In genomic region chr3:42804831-42805821, GRCh38 we compare ENCODE assay signal across 8 cellular contexts. TPM values are rescaled to one million over a fixed set of nuclear protein-coding genes. Genes with fewer than 3 reads are reported as not detected.
A peak's percentile ranks its signal among the peaks of the same experiment; 100 is the strongest.
DNase-seq lines count a peak whose midpoint lies in the region; ATAC-seq, FAIRE-seq and TF ChIP-seq lines count a peak whose summit lies in the region.

No MANE protein-coding gene starts in this region.

- TF ChIP-seq CTCF in HFFc6 (IDR thresholded peaks at IDR 0.05): no peak
- no peak for TF ChIP-seq CTCF in glutamatergic neuron (IDR thresholded peaks at IDR 0.05; ENCODE audit: partially characterized antibody, unreplicated experiment)
- no peak for TF ChIP-seq CTCF in pancreas (IDR thresholded peaks at IDR 0.05)

- in situ Hi-C loops in G401 (cut with HindIII; ENCODE audit: low sequenced_read_pairs): no loop called here

- H3K27me3 Mint-ChIP-seq in HFFc6 (ENCODE audit: insufficient read depth): peaks cover 4% of the 10 kb centered on the region
- peaks cover 21% of the 10 kb centered on the region for H3K27me3 Mint-ChIP-seq in activated CD8-positive, alpha-beta T cell treated with anti-CD3 and anti-CD28 coated beads, Interleukin-2, amount 10 ng/mL, durations not matched to agents 7 days and 5 days (ENCODE audit: low read depth)
- H3K27me3 Mint-ChIP-seq in glutamatergic neuron (ENCODE audit: unreplicated experiment): peaks cover 18% of the 10 kb centered on the region

- H3K9me3 Mint-ChIP-seq in HFFc6 (no peaks in the 10 kb centered on the region), glutamatergic neuron (ENCODE audit: unreplicated experiment) (peaks cover 15% of the 10 kb centered on the region)
- no peaks in the 10 kb centered on the region for H3K9me3 Mint-ChIP-seq in activated CD8-positive, alpha-beta T cell treated with anti-CD3 and anti-CD28 coated beads, Interleukin-2, amount 10 ng/mL, durations not matched to agents 7 days and 5 days (ENCODE audit: insufficient read depth)

- WGBS in pancreas, 2 donors: 12% methylated on average over 36 of the region's 36 CpGs

- peak overlapping the region; percentile 99 for H3K27ac Mint-ChIP-seq in HFFc6
- H3K27ac Mint-ChIP-seq in activated CD8-positive, alpha-beta T cell treated with anti-CD3 and anti-CD28 coated beads, Interleukin-2, amount 10 ng/mL, durations not matched to agents 7 days and 5 days: peak overlapping the region; percentile 94
- peak overlapping the region; percentile 29 for H3K27ac Mint-ChIP-seq in glutamatergic neuron (ENCODE audit: unreplicated experiment)

- H3K36me3 Mint-ChIP-seq in HFFc6 (ENCODE audit: low read depth) (peaks cover 15% of the 10 kb centered on the region), glutamatergic neuron (ENCODE audit: unreplicated experiment) (no peaks in the 10 kb centered on the region)
- H3K36me3 Mint-ChIP-seq in activated CD8-positive, alpha-beta T cell treated with anti-CD3 and anti-CD28 coated beads, Interleukin-2, amount 10 ng/mL, durations not matched to agents 7 days and 5 days (ENCODE audit: low read depth): peaks cover 2% of the 10 kb centered on the region

- DNase-seq in G401 (ENCODE audit: low spot score) (peak; percentile 46), HFFc6 (no peak), glutamatergic neuron (peak; percentile 56), pancreas (peak; percentile 32 to 74 (median 46)), NCI-H345 treated with DMSO at 0.1 percent for 48 hours (lab: John Stamatoyannopoulos, UW; ENCODE audit: unreplicated experiment) (no peak), NCI-H2107 (lab: John Stamatoyannopoulos, UW) (no peak)
- no peak for DNase-seq in activated CD8-positive, alpha-beta T cell treated with anti-CD3 and anti-CD28 coated beads, Interleukin-2, amount 10 ng/mL, durations not matched to agents 7 days and 5 days
- no peak for DNase-seq in activated CD4-positive, CD25-positive, alpha-beta regulatory T cell treated with anti-CD3 and anti-CD28 coated beads, Interleukin-2, amount 50 U/mL, for 72 hours

- no peaks in the 10 kb centered on the region for H3K27me3 ChIP-seq in pancreas

- no peak for ATAC-seq in activated CD8-positive, alpha-beta T cell treated with anti-CD3 and anti-CD28 coated beads, Interleukin-2, amount 10 ng/mL, durations not matched to agents 7 days and 5 days
- peak; percentile 24 to 34 (median 29) for ATAC-seq in pancreas

- intact Hi-C loops in pancreas (cut with DNase I): no loop called here

- H3K9me3 ChIP-seq in pancreas: no peaks in the 10 kb centered on the region

- H3K4me1 Mint-ChIP-seq in HFFc6 (ENCODE audit: low read depth): peaks cover 43% of the 10 kb centered on the region
- H3K4me1 Mint-ChIP-seq in activated CD8-positive, alpha-beta T cell treated with anti-CD3 and anti-CD28 coated beads, Interleukin-2, amount 10 ng/mL, durations not matched to agents 7 days and 5 days (ENCODE audit: low read depth): peaks cover 40% of the 10 kb centered on the region
- H3K4me1 Mint-ChIP-seq in glutamatergic neuron (ENCODE audit: low read depth, unreplicated experiment): peaks cover 24% of the 10 kb centered on the region

- no peaks in the 10 kb centered on the region for H3K36me3 ChIP-seq in pancreas

- H3K4me3 ChIP-seq in pancreas: peak overlapping the region; percentile 62 to 86 (median 78)

- H3K4me3 Mint-ChIP-seq in HFFc6 (peak overlapping the region; percentile 99), glutamatergic neuron (ENCODE audit: unreplicated experiment) (peak overlapping the region; percentile 98)
- peak overlapping the region; percentile 97 for H3K4me3 Mint-ChIP-seq in activated CD8-positive, alpha-beta T cell treated with anti-CD3 and anti-CD28 coated beads, Interleukin-2, amount 10 ng/mL, durations not matched to agents 7 days and 5 days

- H3K27ac ChIP-seq in pancreas: peak overlapping the region; percentile 65 to 94 (median 86)

- no peak for FAIRE-seq in pancreas (lab: Jason Lieb, UNC)

- POLR2A ChIA-PET in activated CD8-positive, alpha-beta T cell treated with anti-CD3 and anti-CD28 coated beads, Interleukin-2, amount 10 ng/mL, durations not matched to agents 7 days and 5 days (lab: Charles Lee): interaction anchor here (1.1 kb wide), 2 partner anchors 12 to 106 kb away, joined by 3 read pairs; no protein-coding TSS in a partner anchor

- peaks cover 10 to 29% (median 26%) of the 10 kb centered on the region in 3 donors for H3K4me1 ChIP-seq in pancreas

- CTCF ChIA-PET in activated CD8-positive, alpha-beta T cell treated with anti-CD3 and anti-CD28 coated beads, Interleukin-2, amount 10 ng/mL, durations not matched to agents 7 days and 5 days (lab: Charles Lee): interaction anchor here (0.6 to 1.9 kb wide), 2 partner anchors 26 kb away, joined by 3 to 5 read pairs; no protein-coding TSS in a partner anchor

RNA-seq across cellular contexts. Expression of gene HIGD1A, which starts 0.8 kb away (rescaled TPM):
- total RNA-seq in G401 (2014; rRNA removed; shearing (Covaris generic)): 239 and 240 TPM in 2 replicates
- total RNA-seq in HFFc6 (2021; fragmentation: NEBNext Ultra II Directional; extraction: Animal tissue kit (Norgen Biotek cat#: 25700)): 100 to 1,000 TPM; 115 to 144 (median 125) TPM
- 10 to 100 TPM; 55.3 to 57.9 TPM for total RNA-seq in activated CD8-positive, alpha-beta T cell treated with anti-CD3 and anti-CD28 coated beads, Interleukin-2, amount 10 ng/mL, durations not matched to agents 7 days and 5 days
- total RNA-seq in glutamatergic neuron (ENCODE audit: unreplicated experiment) (67.6 TPM), pancreas (10 to 100 TPM; 14.6 to 34.9 (median 27.3) TPM)
- 10 to 100 TPM; 32.4 to 56.6 TPM for polyA plus RNA-seq in pancreas

RNA-seq across cellular contexts. Expression of gene ACKR2, which starts 4.1 kb away (rescaled TPM):
- not detected in 2 replicates for total RNA-seq in G401 (2014; rRNA removed; shearing (Covaris generic))
- total RNA-seq in HFFc6 (2021; fragmentation: NEBNext Ultra II Directional; extraction: Animal tissue kit (Norgen Biotek cat#: 25700)): under 1 TPM in 3 of 6 experiments, not detected in 3; 0.09 to 0.10 (median 0.10) TPM
- 1 to 10 TPM; 2.3 to 2.8 TPM for total RNA-seq in activated CD8-positive, alpha-beta T cell treated with anti-CD3 and anti-CD28 coated beads, Interleukin-2, amount 10 ng/mL, durations not matched to agents 7 days and 5 days
- total RNA-seq in glutamatergic neuron (ENCODE audit: unreplicated experiment): 0.64 TPM
- 1 to 10 TPM in 2 of 6 donors, under 1 TPM in 4; 0.37 to 1.7 (median 0.86) TPM for total RNA-seq in pancreas
- polyA plus RNA-seq in pancreas: under 1 TPM; 0.09 to 0.80 TPM

RNA-seq across cellular contexts. Expression of gene CCDC13, which starts 32.1 kb away (rescaled TPM):
- total RNA-seq in G401 (2014; rRNA removed; shearing (Covaris generic)): 1.4 and 3.3 TPM in 2 replicates
- total RNA-seq in HFFc6 (2021; fragmentation: NEBNext Ultra II Directional; extraction: Animal tissue kit (Norgen Biotek cat#: 25700)): under 1 TPM in 4 of 6 experiments, not detected in 2; 0.17 to 0.47 (median 0.30) TPM
- under 1 TPM in 1 of 2 experiments, not detected in 1; 0.63 TPM for total RNA-seq in activated CD8-positive, alpha-beta T cell treated with anti-CD3 and anti-CD28 coated beads, Interleukin-2, amount 10 ng/mL, durations not matched to agents 7 days and 5 days
- total RNA-seq in glutamatergic neuron (ENCODE audit: unreplicated experiment): 1.0 TPM
- total RNA-seq in pancreas: 1 to 10 TPM in 1 of 6 donors, under 1 TPM in 5; 0.18 to 1.0 (median 0.69) TPM
- 1 to 10 TPM in 1 of 2 donors, under 1 TPM in 1; 0.65 to 1.3 TPM for polyA plus RNA-seq in pancreas

Comparison
In these comparisons a context has a peak if more than half of its experiments do, and no peak if none do; other contexts are left out.
1. DNase-seq: peak in G401 (single experiment), glutamatergic neuron (single experiment) and pancreas (6 of 6); none in HFFc6 (single experiment), activated CD8-positive, alpha-beta T cell treated with anti-CD3 and anti-CD28 coated beads, Interleukin-2, amount 10 ng/mL, durations not matched to agents 7 days and 5 days (single experiment), activated CD4-positive, CD25-positive, alpha-beta regulatory T cell treated with anti-CD3 and anti-CD28 coated beads, Interleukin-2, amount 50 U/mL, for 72 hours (single experiment), NCI-H345 treated with DMSO at 0.1 percent for 48 hours (single experiment) and NCI-H2107 (single experiment).
2. H3K27ac Mint-ChIP-seq: peak in every context shown above with its lines; median percentile 99 in HFFc6; 94 in activated CD8-positive, alpha-beta T cell treated with anti-CD3 and anti-CD28 coated beads, Interleukin-2, amount 10 ng/mL, durations not matched to agents 7 days and 5 days; 29 in glutamatergic neuron.
3. Peak in every context shown above with its lines, with median percentiles within 50 percentile points of each other: H3K4me3 Mint-ChIP-seq.